Comparison of ENCODE assay signal across 8 cellular contexts in genomic region chr3:72722930-72723726, GRCh38.
DNase-seq lines count a peak whose midpoint lies in the region; ATAC-seq and TF ChIP-seq lines count a peak whose summit lies in the region.
"Had no signal": no experiment of that assay in that cellular context is flagged by ENCODE, and none has a peak within 500 bp of the region (broad histone marks: within the 10 kb centered on the region; RNA-seq: fewer than 3 reads in every experiment).

No MANE protein-coding gene starts in this region.

- no peak overlapping the region for H3K4me3 ChIP-seq in trophoblast cell (ENCODE audit: low read depth, low read length)
- no peak overlapping the region for H3K4me3 ChIP-seq in tibial artery
- H3K4me3 ChIP-seq in H7 (ENCODE audit: insufficient read depth, low read depth, low read length), result no peak overlapping the region

- no peak overlapping the region for H2BK12ac ChIP-seq in trophoblast cell (ENCODE audit: low read length)

- no peak overlapping the region for H3K14ac ChIP-seq in trophoblast cell (ENCODE audit: low read length)

- no peak overlapping the region for H2AK5ac ChIP-seq in trophoblast cell (ENCODE audit: low read length)

- no CpG with 5 or more reads among the region's 8 CpGs for WGBS in trophoblast cell (ENCODE audit: extremely low coverage, insufficient coverage, insufficient read length)

- H4K91ac ChIP-seq in trophoblast cell (ENCODE audit: low read depth, low read length), result no peak overlapping the region

- H3K27ac ChIP-seq in caudate nucleus (ENCODE audit: low read depth, low read length) (peak overlapping the region; percentile 2), trophoblast cell (ENCODE audit: low read depth, low read length) (no peak overlapping the region), tibial artery (no peak overlapping the region)

- H3K18ac ChIP-seq in trophoblast cell (ENCODE audit: low read length), result no peak overlapping the region

- TF ChIP-seq CTCF in tibial artery (IDR thresholded peaks at IDR 0.05), result no peak

- no peak overlapping the region for H3K23ac ChIP-seq in trophoblast cell (ENCODE audit: low read length)

- no peak overlapping the region for H4K8ac ChIP-seq in trophoblast cell (ENCODE audit: low read depth, low read length)

- no peak overlapping the region for H2BK120ac ChIP-seq in trophoblast cell (ENCODE audit: insufficient read depth, low read length, poor library complexity)

- H3K9me3 ChIP-seq in trophoblast cell (ENCODE audit: insufficient read depth, low read depth, low read length) (no peaks in the 10 kb centered on the region), tibial artery (no peaks in the 10 kb centered on the region)

- H2AFZ ChIP-seq in trophoblast cell (ENCODE audit: insufficient read depth, low read length, poor library complexity), result no peak overlapping the region

- H4K12ac ChIP-seq in trophoblast cell (ENCODE audit: low read depth, low read length), result no peak overlapping the region

- H3K36me3 ChIP-seq in trophoblast cell (ENCODE audit: control insufficient read depth in 1 of 2, insufficient read depth in 2 of 2, low read length in 2 of 2), result no peaks in the 10 kb centered on the region
- H3K36me3 ChIP-seq in tibial artery, result no peaks in the 10 kb centered on the region
- H3K36me3 ChIP-seq in H7 (replicated peaks; ENCODE audit: control insufficient read depth, insufficient read depth, low read length), result no peaks in the 10 kb centered on the region

- H3K4me1 ChIP-seq in trophoblast cell (ENCODE audit: control insufficient read depth in 1 of 2, insufficient read depth in 2 of 2, low read length in 2 of 2), result peaks cover 0 to under 1% of the 10 kb centered on the region in 2 experiments
- peaks cover 0 to 20% (median 0%) of the 10 kb centered on the region in 4 donors for H3K4me1 ChIP-seq in tibial artery

- H3K4me2 ChIP-seq in trophoblast cell (ENCODE audit: low read length), result no peak overlapping the region

- H2BK5ac ChIP-seq in trophoblast cell (ENCODE audit: low read depth, low read length, poor library complexity), result no peak overlapping the region

- no peaks in the 10 kb centered on the region for H3K79me1 ChIP-seq in trophoblast cell (ENCODE audit: low read length)

- no peak for TF ChIP-seq POLR2A in GM18505 (IDR thresholded peaks at IDR 0.05; ENCODE audit: borderline replicate concordance, extremely low read depth, insufficient read depth, insufficient read length)

- H3K27me3 ChIP-seq in trophoblast cell (ENCODE audit: insufficient read depth, low read length) (no peaks in the 10 kb centered on the region), tibial artery (no peaks in the 10 kb centered on the region), H7 (ENCODE audit: control insufficient read depth, insufficient read depth, low read length) (no peaks in the 10 kb centered on the region)

- intact Hi-C loops in tibial artery (cut with DNase I; ENCODE audit: low total_unique reads), result no loop called here

- no peaks in the 10 kb centered on the region for H3K79me2 ChIP-seq in trophoblast cell (ENCODE audit: control insufficient read depth, insufficient read depth, low read length, poor library complexity)

- H3K4ac ChIP-seq in trophoblast cell (ENCODE audit: low read depth, low read length), result no peak overlapping the region

- DNase-seq in caudate nucleus (lab: John Stamatoyannopoulos, UW) (peak in 16 of 61 donors; percentile 3 to 53 (median 10)), trophoblast cell (peak; percentile 31 to 69), hippocampal formation (lab: John Stamatoyannopoulos, UW) (no peak), tibial artery (no peak), H7 (no peak)

- peak; percentile 65 for ATAC-seq in GM18505 (IDR thresholded peaks at IDR 0.05; ENCODE audit: unreplicated experiment)
- peak; percentile 86 for ATAC-seq in HG03095 (IDR thresholded peaks at IDR 0.05; ENCODE audit: unreplicated experiment)
- ATAC-seq: Panc1 had no signal

- H3K9ac ChIP-seq in trophoblast cell (ENCODE audit: low read length), result no peak overlapping the region

Comparison
In these comparisons a context has a peak if more than half of its experiments do, and no peak if none do; other contexts are left out.
1. DNase-seq: peak in trophoblast cell (2 of 2); none in hippocampal formation (0 of 2), tibial artery (0 of 2) and H7 (single experiment).